ENCODE assay signal across 21 cellular contexts in genomic region chr2:101630224-101630949, GRCh38.
A peak's percentile ranks its signal among the peaks of the same experiment; 100 is the strongest.
DNase-seq lines count a peak whose midpoint lies in the region; ATAC-seq and TF ChIP-seq lines count a peak whose summit lies in the region.
"Had no signal": no experiment of that assay in that cellular context is flagged by ENCODE, and none has a peak within 500 bp of the region (broad histone marks: within the 10 kb centered on the region; RNA-seq: fewer than 3 reads in every experiment).

No MANE protein-coding gene starts in this region.

- intact Hi-C loops in psoas muscle (cut with DNase I): no loop called here

- no peak overlapping the region for H3K9ac ChIP-seq in DND-41 (ENCODE audit: low read depth, low read length)
- H3K9ac ChIP-seq: BLaER1 treated with 17β-estradiol and CSF1 and Interleukin-3, amounts not matched to agents 10 nM and 100 nM had no signal

- ATAC-seq in DND-41 (ENCODE audit: insufficient read depth, low read depth): no peak
- peak in 3 of 4 donors; percentile 45 to 64 (median 58) for ATAC-seq in psoas muscle
- no peak for ATAC-seq in HG03469 (IDR thresholded peaks at IDR 0.05; ENCODE audit: unreplicated experiment)
- ATAC-seq: effector memory CD8-positive, alpha-beta T cell had no signal

- H3K9me3 ChIP-seq in DND-41 (ENCODE audit: insufficient read depth, low read length, severe bottlenecking) (no peaks in the 10 kb centered on the region), psoas muscle (no peaks in the 10 kb centered on the region), SJCRH30 (replicated peaks) (no peaks in the 10 kb centered on the region)
- H3K9me3 ChIP-seq: uterus had no signal

- H3K27me3 ChIP-seq in DND-41 (ENCODE audit: insufficient read depth, low read length, poor library complexity) (no peaks in the 10 kb centered on the region), psoas muscle (ENCODE audit: insufficient read depth in 3 of 3, low read length in 2 of 3) (no peaks in the 10 kb centered on the region), SJCRH30 (no peaks in the 10 kb centered on the region)
- H3K27me3 ChIP-seq: BLaER1 treated with 17β-estradiol and CSF1 and Interleukin-3, amounts not matched to agents 10 nM and 100 nM; uterus had no signal

- 75 to 77% (median 75%) methylated on average over 18 of the region's 18 CpGs for WGBS in psoas muscle, 3 donors

- H3K79me2 ChIP-seq in DND-41 (ENCODE audit: insufficient read depth, low read length): no peaks in the 10 kb centered on the region

- DNase-seq in DND-41 (no peak), NCI-H510A treated with DMSO at 0.1 percent for 48 hours (lab: John Stamatoyannopoulos, UW) (peak; percentile 70), epithelial cell of prostate (ENCODE audit: low read depth, low spot score) (peak; percentile 64), psoas muscle (no peak), SJCRH30 (no peak), NCI-H2227 (lab: John Stamatoyannopoulos, UW; ENCODE audit: unreplicated experiment) (no peak), AML-193 (lab: John Stamatoyannopoulos, UW) (no peak)
- DNase-seq: activated naive CD4-positive, alpha-beta T cell treated with Interleukin-2 at 50 U/mL for 16 hours; effector memory CD8-positive, alpha-beta T cell; GF-D8; islet precursor cell; Kasumi-1; naive B cell; NCI-H1694 treated with DMSO at 0.1 percent for 48 hours; retina; stimulated activated CD4-positive, alpha-beta T cell treated with anti-CD3 and anti-CD28 coated beads, Interleukin-2, amount 100 ng/mL, for 48 hours; uterus had no signal

- H3K36me3 ChIP-seq in DND-41 (ENCODE audit: insufficient read depth, low read length): no peaks in the 10 kb centered on the region
- no peaks in the 10 kb centered on the region for H3K36me3 ChIP-seq in psoas muscle (ENCODE audit: insufficient read depth in 1 of 2, low read depth in 1 of 2)
- H3K36me3 ChIP-seq in SJCRH30: no peaks in the 10 kb centered on the region
- H3K36me3 ChIP-seq: BLaER1 treated with 17β-estradiol and CSF1 and Interleukin-3, amounts not matched to agents 10 nM and 100 nM; uterus had no signal

- no peak overlapping the region for H3K4me2 ChIP-seq in DND-41 (ENCODE audit: insufficient read depth, low read length)

- H3K4me1 ChIP-seq in DND-41 (ENCODE audit: insufficient read depth, low read length) (no peaks in the 10 kb centered on the region), psoas muscle (no peaks in the 10 kb centered on the region), SJCRH30 (no peaks in the 10 kb centered on the region)
- H3K4me1 ChIP-seq: uterus had no signal

- no peak for TF ChIP-seq CTCF in DND-41 (IDR thresholded peaks at IDR 0.05; ENCODE audit: borderline replicate concordance, extremely low read depth, low read length, poor library complexity, severe bottlenecking)
- TF ChIP-seq CTCF in psoas muscle (IDR thresholded peaks at IDR 0.05): no peak

- H3K4me3 ChIP-seq in DND-41 (ENCODE audit: low read depth in 1 of 2, low read length in 2 of 2) (no peak overlapping the region), psoas muscle (no peak overlapping the region), SJCRH30 (no peak overlapping the region)
- H3K4me3 ChIP-seq: BLaER1 treated with 17β-estradiol and CSF1 and Interleukin-3, amounts not matched to agents 10 nM and 100 nM; SK-N-MC; uterus had no signal

- no peaks in the 10 kb centered on the region for H4K20me1 ChIP-seq in DND-41 (ENCODE audit: insufficient read depth, low read length)
- H4K20me1 ChIP-seq: BLaER1 treated with 17β-estradiol and CSF1 and Interleukin-3, amounts not matched to agents 10 nM and 100 nM had no signal

- H3K27ac ChIP-seq in DND-41 (ENCODE audit: low read length): no peak overlapping the region
- H3K27ac ChIP-seq in epithelial cell of prostate: no peak overlapping the region
- no peak overlapping the region for H3K27ac ChIP-seq in psoas muscle
- no peak overlapping the region for H3K27ac ChIP-seq in SJCRH30
- H3K27ac ChIP-seq: BLaER1 treated with 17β-estradiol and CSF1 and Interleukin-3, amounts not matched to agents 10 nM and 100 nM; SK-N-MC; uterus; VCaP had no signal

- 0 out of 2 replicates have a peak overlapping the region, but pooled peaks have one; percentile 26 for H2AFZ ChIP-seq in DND-41 (ENCODE audit: low read depth, low read length)

Comparison
In these comparisons a context has a peak if more than half of its experiments do, and no peak if none do; other contexts are left out.
1. ATAC-seq: peak in psoas muscle (3 of 4); none in DND-41 (single experiment) and HG03469 (single experiment).
2. DNase-seq: peak in NCI-H510A treated with DMSO at 0.1 percent for 48 hours (single experiment) and epithelial cell of prostate (single experiment); none in DND-41 (single experiment), psoas muscle (0 of 2), SJCRH30 (0 of 2), NCI-H2227 (single experiment) and AML-193 (0 of 2).